In genomic region chr12:50711018-50711527, GRCh38 we compare ENCODE assay signal across 20 cellular contexts. TPM values are rescaled to one million over a fixed set of nuclear protein-coding genes. Genes with fewer than 3 reads are reported as not detected.
DNase-seq lines count a peak whose midpoint lies in the region; ATAC-seq and TF ChIP-seq lines count a peak whose summit lies in the region.
"Had no signal": no experiment of that assay in that cellular context is flagged by ENCODE, and none has a peak within 500 bp of the region (broad histone marks: within the 10 kb centered on the region; RNA-seq: fewer than 3 reads in every experiment).

No MANE protein-coding gene starts in this region.

- no TSS peak for BruUV-seq in IMR-90 (replicated peaks; lab: Mats Ljungman, UMichigan)

- H2BK5ac ChIP-seq in IMR-90 (ENCODE audit: low read depth, low read length, poor library complexity, severe bottlenecking), result no peak overlapping the region

- H3K27ac Mint-ChIP-seq in T-helper 17 cell (peak overlapping the region; percentile 14), memory B cell (peak overlapping the region; percentile 14)
- H3K27ac Mint-ChIP-seq: B cell; CD8-positive, alpha-beta T cell had no signal

- no peak overlapping the region for H2BK15ac ChIP-seq in IMR-90 (ENCODE audit: low read depth, low read length)

- no peaks in the 10 kb centered on the region for H4K20me1 ChIP-seq in IMR-90 (ENCODE audit: insufficient read depth, low read length)
- H4K20me1 ChIP-seq: BLaER1 had no signal

- no peak overlapping the region for H3K4me2 ChIP-seq in IMR-90 (ENCODE audit: low read depth, low read length)
- H3K4me2 ChIP-seq: BLaER1 had no signal

- peak; percentile 40 for ATAC-seq in left ventricle myocardium superior
- no peak for ATAC-seq in IMR-90 (ENCODE audit: low read depth)
- no peak for ATAC-seq in T-helper 17 cell
- no peak for ATAC-seq in memory B cell (ENCODE audit: low read depth)
- no peak for ATAC-seq in HG03457 (IDR thresholded peaks at IDR 0.05; ENCODE audit: unreplicated experiment)
- ATAC-seq: CD8-positive, alpha-beta T cell; GM12878 had no signal

- H3K9me3 ChIP-seq in left ventricle myocardium inferior (replicated peaks) (no peaks in the 10 kb centered on the region), IMR-90 (ENCODE audit: control insufficient read depth, insufficient read depth, low read length) (no peaks in the 10 kb centered on the region), T-helper 17 cell (ENCODE audit: control insufficient read depth, low read length, poor library complexity, severe bottlenecking) (no peaks in the 10 kb centered on the region), ascending aorta (no peaks in the 10 kb centered on the region)
- H3K9me3 ChIP-seq: BLaER1, Caco-2 had no signal

- no peak overlapping the region for H3K14ac ChIP-seq in IMR-90 (replicated peaks; ENCODE audit: low read depth, low read length)

- no peak overlapping the region for H3K4me3 Mint-ChIP-seq in T-helper 17 cell
- no peak overlapping the region for H3K4me3 Mint-ChIP-seq in memory B cell
- H3K4me3 Mint-ChIP-seq: B cell; CD4-positive, CD25-positive, alpha-beta regulatory T cell; CD8-positive, alpha-beta T cell had no signal

- no peak overlapping the region for H3K4me3 ChIP-seq in left ventricle myocardium inferior
- no peak overlapping the region for H3K4me3 ChIP-seq in IMR-90 (ENCODE audit: insufficient read depth, low read depth, low read length)
- no peak overlapping the region for H3K4me3 ChIP-seq in ascending aorta
- H3K4me3 ChIP-seq: BLaER1, GM12878, GM23248 had no signal

- CTCF ChIA-PET in IMR-90 (lab: Yijun Ruan, JAX), result no interaction called here

- no peaks in the 10 kb centered on the region; the same call in 1 of the 2 replicates for H3K9me1 ChIP-seq in IMR-90 (ENCODE audit: insufficient read depth, low read length)

- TF ChIP-seq POLR2A in IMR-90 (IDR thresholded peaks at IDR 0.05; ENCODE audit: low read depth, low read length), result no peak

- H4K8ac ChIP-seq in IMR-90 (ENCODE audit: low read depth in 2 of 2, low read length in 2 of 2), result no peak overlapping the region

- H3K23ac ChIP-seq in IMR-90 (ENCODE audit: low read depth, low read length), result no peak overlapping the region

- H3K27me3 ChIP-seq in left ventricle myocardium inferior (ENCODE audit: low read depth) (no peaks in the 10 kb centered on the region), IMR-90 (ENCODE audit: control insufficient read depth, insufficient read depth, low read length) (no peaks in the 10 kb centered on the region), ascending aorta (no peaks in the 10 kb centered on the region)
- H3K27me3 ChIP-seq: BLaER1 had no signal

- H2BK120ac ChIP-seq in IMR-90 (ENCODE audit: low read depth, low read length), result no peak overlapping the region

- intact Hi-C loops in left ventricle myocardium superior (cut with micrococcal nuclease) (no loop called here), left ventricle myocardium inferior (cut with micrococcal nuclease) (no loop called here), IMR-90 (cut with micrococcal nuclease) (no loop called here), ascending aorta (cut with DNase I) (no loop called here)

- H3K4ac ChIP-seq in IMR-90 (ENCODE audit: low read depth, low read length), result no peak overlapping the region

- H3K36me3 Mint-ChIP-seq in T-helper 17 cell (ENCODE audit: low read depth) (peaks cover 7% of the 10 kb centered on the region), memory B cell (peaks cover 38% of the 10 kb centered on the region)

- POLR2A ChIA-PET in IMR-90 (lab: Charles Lee; ENCODE audit: unreplicated experiment), result no interaction called here

- H3K79me1 ChIP-seq in IMR-90 (ENCODE audit: low read depth in 1 of 2, low read length in 2 of 2), result no peaks in the 10 kb centered on the region; a peak in 1 of 4 replicates

- no peak for TF ChIP-seq RAD21 in IMR-90 (IDR thresholded peaks at IDR 0.05; ENCODE audit: low read length)

- WGBS in IMR-90 (ENCODE audit: extremely low coverage in 2 of 2, insufficient read length in 1 of 2), 2 experiments, result no CpG with 5 or more reads among the region's 6 CpGs

- in situ Hi-C loops in IMR-90 (cut with MboI; ENCODE audit: low sequenced_read_pairs), result no loop called here

- H2BK20ac ChIP-seq in IMR-90 (ENCODE audit: low read depth, low read length), result no peak overlapping the region

- H3K4me1 ChIP-seq in left ventricle myocardium inferior (peaks cover 28% of the 10 kb centered on the region), IMR-90 (ENCODE audit: control insufficient read depth, insufficient read depth, low read length) (no peaks in the 10 kb centered on the region; the same call in 1 of the 2 replicates), ascending aorta (no peaks in the 10 kb centered on the region)
- H3K4me1 ChIP-seq: BLaER1, Caco-2 had no signal

- no peak overlapping the region for H3K9ac ChIP-seq in IMR-90 (ENCODE audit: low read depth, low read length)
- H3K9ac ChIP-seq: BLaER1, GM23248 had no signal

- no peaks in the 10 kb centered on the region for H3K27me3 Mint-ChIP-seq in T-helper 17 cell
- no peaks in the 10 kb centered on the region for H3K27me3 Mint-ChIP-seq in memory B cell
- H3K27me3 Mint-ChIP-seq: B cell; CD4-positive, CD25-positive, alpha-beta regulatory T cell had no signal

- H3K27ac ChIP-seq in left ventricle myocardium inferior (replicated peaks) (no peak overlapping the region), IMR-90 (ENCODE audit: insufficient read depth, low read length) (no peak overlapping the region), ascending aorta (no peak overlapping the region)
- H3K27ac ChIP-seq: BLaER1, C4-2B, GM23248 had no signal

- no peak overlapping the region for H3K56ac ChIP-seq in IMR-90 (ENCODE audit: extremely low read depth, insufficient read depth, low read length)

- H3K18ac ChIP-seq in IMR-90 (ENCODE audit: low read depth, low read length), result no peak overlapping the region

- DNase-seq in left ventricle myocardium superior (no peak), left ventricle myocardium inferior (no peak), IMR-90 (no peak), T-helper 17 cell (no peak), memory B cell (ENCODE audit: low spot score in 2 of 2) (no peak), ascending aorta (ENCODE audit: low spot score in 2 of 2) (no peak), GF-D8 (lab: John Stamatoyannopoulos, UW) (no peak)
- DNase-seq: Caco-2; CD4-positive, CD25-positive, alpha-beta regulatory T cell; CD8-positive, alpha-beta T cell; DMS153; DND-41; GM23248; H7; HCEC 1CT had no signal

- TF ChIP-seq CTCF in left ventricle myocardium inferior (IDR thresholded peaks at IDR 0.05; ENCODE audit: borderline replicate concordance) (no peak), IMR-90 (conservative IDR thresholded peaks at IDR 0.05; ENCODE audit: low read depth, low read length) (no peak), ascending aorta (IDR thresholded peaks at IDR 0.05) (no peak)

- H3K9me3 Mint-ChIP-seq in memory B cell, result no peaks in the 10 kb centered on the region
- H3K9me3 Mint-ChIP-seq: CD4-positive, CD25-positive, alpha-beta regulatory T cell; CD8-positive, alpha-beta T cell had no signal

- dilution Hi-C loops in IMR-90 (cut with HindIII; ENCODE audit: low sequenced_read_pairs, unreplicated experiment), result no loop called here

- no peak overlapping the region for H4K5ac ChIP-seq in IMR-90 (ENCODE audit: low read depth, low read length)

- H3K36me3 ChIP-seq in left ventricle myocardium inferior, result peaks cover 70% of the 10 kb centered on the region
- peaks cover 25% of the 10 kb centered on the region for H3K36me3 ChIP-seq in IMR-90 (ENCODE audit: control insufficient read depth, insufficient read depth, low read length)
- peaks cover 32 to 60% of the 10 kb centered on the region in 2 donors for H3K36me3 ChIP-seq in ascending aorta

- H3K4me1 Mint-ChIP-seq in T-helper 17 cell (no peaks in the 10 kb centered on the region), memory B cell (no peaks in the 10 kb centered on the region)
- H3K4me1 Mint-ChIP-seq: B cell; CD4-positive, CD25-positive, alpha-beta regulatory T cell had no signal

- no peak overlapping the region for H4K91ac ChIP-seq in IMR-90 (ENCODE audit: insufficient read depth, low read depth, low read length)

- H2AFZ ChIP-seq in IMR-90 (replicated peaks; ENCODE audit: low read length, poor library complexity), result no peak overlapping the region
- H2AFZ ChIP-seq: GM23248 had no signal

- H2AK5ac ChIP-seq in IMR-90 (ENCODE audit: low read depth, low read length), result no peak overlapping the region

- H2AK9ac ChIP-seq in IMR-90 (replicated peaks; ENCODE audit: low read depth, low read length, poor library complexity), result no peak overlapping the region

TF ChIP-seq in IMR-90, 13 proteins besides CTCF, POLR2A, EP300 and RAD21:
- TF ChIP-seq MAFK (IDR thresholded peaks at IDR 0.05; ENCODE audit: low read depth, low read length) (peak; percentile 89), NFE2L2 (IDR thresholded peaks at IDR 0.05; ENCODE audit: low read depth, low read length) (no peak)

RNA-seq across cellular contexts. Expression of gene ATF1, which starts 52.8 kb away (rescaled TPM):
- total RNA-seq in left ventricle myocardium superior (25.9 TPM), left ventricle myocardium inferior (28.3 TPM), IMR-90 (2012; rRNA removed) (20.6 and 21.9 TPM in 2 replicates), T-helper 17 cell (10 to 100 TPM; 23.1 to 27.4 TPM), ascending aorta (6.8 TPM)
- 24.0 and 32.4 TPM in 2 replicates for polyA plus RNA-seq in IMR-90 (2012; rRNA removed)
- 5.2 and 5.4 TPM in 2 replicates for polyA plus RNA-seq in IMR-90 (2012; cell fraction: cytosol; rRNA removed)
- 1.9 and 8.5 TPM in 2 replicates for polyA plus RNA-seq in IMR-90 (2012; cell fraction: nucleus; rRNA removed; ENCODE audit: low replicate concordance)
